Comparison of ENCODE assay signal across 12 cellular contexts in genomic region chr2:234451852-234452625, GRCh38. TPM values are rescaled to one million over a fixed set of nuclear protein-coding genes. Genes with fewer than 3 reads are reported as not detected.
DNase-seq lines count a peak whose midpoint lies in the region; ATAC-seq and TF ChIP-seq lines count a peak whose summit lies in the region.
"Had no signal": no experiment of that assay in that cellular context is flagged by ENCODE, and none has a peak within 500 bp of the region (broad histone marks: within the 10 kb centered on the region; RNA-seq: fewer than 3 reads in every experiment).

No MANE protein-coding gene starts in this region.

- no peak overlapping the region for H3K4me2 ChIP-seq in OCI-LY1 (ENCODE audit: low read length)
- peak overlapping the region; percentile 30 for H3K4me2 ChIP-seq in osteoblast (ENCODE audit: insufficient read depth, low read length)

- H3K36me3 ChIP-seq in OCI-LY1 (ENCODE audit: insufficient read depth, low read length) = no peaks in the 10 kb centered on the region
- H3K36me3 ChIP-seq in osteoblast (ENCODE audit: insufficient read depth, low read length) = no peaks in the 10 kb centered on the region

- no peak overlapping the region for H3K9ac ChIP-seq in OCI-LY1 (ENCODE audit: low read length)

- peak overlapping the region; percentile 68 for H3K27ac Mint-ChIP-seq in Calu3 (ENCODE audit: unreplicated experiment)
- peak overlapping the region; percentile 93 for H3K27ac Mint-ChIP-seq in chondrocyte (ENCODE audit: unreplicated experiment)

- no peak overlapping the region for H2AFZ ChIP-seq in OCI-LY1 (ENCODE audit: low read length)
- no peak overlapping the region for H2AFZ ChIP-seq in osteoblast (ENCODE audit: low read length)

- H4K20me1 ChIP-seq in OCI-LY1 (ENCODE audit: insufficient read depth, low read length) (no peaks in the 10 kb centered on the region), osteoblast (ENCODE audit: insufficient read depth, low read length) (no peaks in the 10 kb centered on the region)

- intact Hi-C loops in Calu3 (cut with micrococcal nuclease; ENCODE audit: unreplicated experiment) = no loop called here

- H3K4me3 ChIP-seq in OCI-LY1 (ENCODE audit: low read depth, low read length, poor library complexity, severe bottlenecking) (no peak overlapping the region), osteoblast (ENCODE audit: insufficient read depth, low read length) (no peak overlapping the region)
- H3K4me3 ChIP-seq: GM12878 had no signal

- DNase-seq in Calu3 = no peak
- no peak for DNase-seq in chondrocyte (ENCODE audit: low spot score)
- peak; percentile 87 for DNase-seq in osteoblast (ENCODE audit: insufficient read length, low spot score, missing footprints)
- DNase-seq in cerebellar cortex (ENCODE audit: low spot score) = no peak
- no peak for DNase-seq in occipital lobe (lab: John Stamatoyannopoulos, UW)
- DNase-seq: activated CD8-positive, alpha-beta memory T cell treated with anti-CD3 and anti-CD28 coated beads, Interleukin-2, amount 50 U/mL, for 4 hours; GOT3; posterior cingulate gyrus had no signal

- H3K27me3 Mint-ChIP-seq in Calu3 (ENCODE audit: unreplicated experiment) (no peaks in the 10 kb centered on the region), chondrocyte (ENCODE audit: low read depth) (no peaks in the 10 kb centered on the region)

- no peak for ATAC-seq in HG02571 (IDR thresholded peaks at IDR 0.05; ENCODE audit: unreplicated experiment)
- no peak for ATAC-seq in GM18909 (IDR thresholded peaks at IDR 0.05; ENCODE audit: poor library complexity, unreplicated experiment)
- ATAC-seq: GM12878 had no signal

- peaks cover 19% of the 10 kb centered on the region for H3K4me1 Mint-ChIP-seq in Calu3 (ENCODE audit: low read depth, unreplicated experiment)
- H3K4me1 Mint-ChIP-seq in chondrocyte (ENCODE audit: low read depth) = peaks cover 67% of the 10 kb centered on the region

- BruUV-seq in Calu3 (replicated peaks; lab: Mats Ljungman, UMichigan) = no TSS peak

- no peaks in the 10 kb centered on the region for H3F3A ChIP-seq in OCI-LY1 (ENCODE audit: insufficient read depth, low read length)

- CTCF ChIA-PET in Calu3 (lab: Charles Lee) = interaction anchor here (0.6 to 0.7 kb wide), 3 partner anchors 85 to 811 kb away, joined by 3 to 4 read pairs (median 3); no protein-coding TSS in a partner anchor

- no peak for TF ChIP-seq CTCF in Calu3 (IDR thresholded peaks at IDR 0.05; ENCODE audit: unreplicated experiment)
- no peak for TF ChIP-seq CTCF in OCI-LY1 (IDR thresholded peaks at IDR 0.05; ENCODE audit: low read length)
- no peak for TF ChIP-seq CTCF in chondrocyte (IDR thresholded peaks at IDR 0.05)
- TF ChIP-seq CTCF in osteoblast (IDR thresholded peaks at IDR 0.05; ENCODE audit: extremely low read depth, low read depth, low read length) = no peak

- H3K79me2 ChIP-seq in OCI-LY1 (ENCODE audit: insufficient read depth, low read length) = no peaks in the 10 kb centered on the region
- H3K79me2 ChIP-seq in osteoblast (ENCODE audit: insufficient read depth, low read length) = no peaks in the 10 kb centered on the region

- H3K27ac ChIP-seq in OCI-LY1 (ENCODE audit: low read depth, low read length, poor library complexity, severe bottlenecking) (peak overlapping the region; percentile 73), osteoblast (ENCODE audit: low read depth, low read length) (peak overlapping the region; percentile 94)

- no peaks in the 10 kb centered on the region for H3K9me2 ChIP-seq in OCI-LY1 (ENCODE audit: low read depth, low read length)

- H3K4me1 ChIP-seq in OCI-LY1 (ENCODE audit: insufficient read depth, low read length, severe bottlenecking) (peaks cover 35% of the 10 kb centered on the region), osteoblast (ENCODE audit: insufficient read depth, low read length) (peaks cover 28% of the 10 kb centered on the region)

- H3K36me3 Mint-ChIP-seq in Calu3 (ENCODE audit: insufficient read depth, unreplicated experiment) = no peaks in the 10 kb centered on the region
- H3K36me3 Mint-ChIP-seq in chondrocyte (ENCODE audit: low read depth) = no peaks in the 10 kb centered on the region

- H3K9me3 Mint-ChIP-seq in Calu3 (ENCODE audit: low read depth, unreplicated experiment) (peaks cover 2% of the 10 kb centered on the region), chondrocyte (ENCODE audit: low read depth) (peaks cover 8% of the 10 kb centered on the region)

- no peaks in the 10 kb centered on the region; the same call in 1 of the 2 replicates for H3K9me3 ChIP-seq in OCI-LY1 (ENCODE audit: low read length)
- no peaks in the 10 kb centered on the region for H3K9me3 ChIP-seq in osteoblast (ENCODE audit: low read depth, low read length)

- H3K27me3 ChIP-seq in OCI-LY1 (ENCODE audit: insufficient read depth, low read length) (no peaks in the 10 kb centered on the region), osteoblast (ENCODE audit: insufficient read depth, low read length) (no peaks in the 10 kb centered on the region)

- H3K4me3 Mint-ChIP-seq in Calu3 (ENCODE audit: low read depth, unreplicated experiment) (no peak overlapping the region), chondrocyte (ENCODE audit: unreplicated experiment) (no peak overlapping the region)

RNA-seq across cellular contexts. Expression of gene ARL4C, which starts 44.8 kb away (rescaled TPM):
- total RNA-seq in Calu3 (2022) = 15.6 and 21.0 TPM in 2 replicates
- total RNA-seq in chondrocyte = 16.4 to 129 TPM (median 127 TPM) in 3 replicates
- total RNA-seq in osteoblast = 133 and 145 TPM in 2 replicates
- total RNA-seq in occipital lobe = 50.2 TPM
